23 cellular contexts compared by ENCODE assay signal in genomic region chr3:96294143-96294542, GRCh38.
"Had no signal": no experiment of that assay in that cellular context is flagged by ENCODE, and none has a peak within 500 bp of the region (broad histone marks: within the 10 kb centered on the region; RNA-seq: fewer than 3 reads in every experiment).

No MANE protein-coding gene starts in this region.

- H3K4me1 Mint-ChIP-seq: activated CD4-positive, alpha-beta T cell treated with anti-CD3 and anti-CD28 coated beads for 36 hours; activated naive CD8-positive, alpha-beta T cell treated with anti-CD3 and anti-CD28 coated beads for 36 hours; mesothelial cell of epicardium; T-helper 17 cell had no signal

- DNase-seq: activated CD4-positive, alpha-beta T cell treated with anti-CD3 and anti-CD28 coated beads for 36 hours; activated CD4-positive, alpha-beta T cell treated with anti-CD3 and anti-CD28 coated beads, Interleukin-2, amount 50 U/mL, for 48 hours; activated gamma-delta T cell treated with Interleukin-2 at 50 U/mL for 16 hours; activated naive CD8-positive, alpha-beta T cell treated with anti-CD3 and anti-CD28 coated beads for 36 hours; activated T-cell treated with anti-CD3 and anti-CD28 coated beads for 4 hours; amygdala; dermis blood vessel endothelial cell; effector memory CD4-positive, alpha-beta T cell; esophagus squamous epithelium; kidney; stimulated activated CD4-positive, alpha-beta T cell treated with anti-CD3 and anti-CD28 coated beads, Interleukin-12 subunit alpha, Interleukin-12 subunit beta, amount 100 ng/mL, for 4 hours; stimulated activated CD4-positive, alpha-beta T cell treated with anti-CD3 and anti-CD28 coated beads, Interleukin-1b, Interleukin-23, amount 100 ng/mL, for 48 hours; stimulated activated naive CD8-positive, alpha-beta T cell treated with anti-CD3 and anti-CD28 coated beads, Interleukin-15, Interleukin-2, amounts not matched to agents 100 U/mL and 50 U/mL, for 24 hours; substantia nigra; T-helper 17 cell; tibial artery had no signal

- H3K27ac Mint-ChIP-seq: activated CD4-positive, alpha-beta T cell treated with anti-CD3 and anti-CD28 coated beads for 36 hours; activated naive CD8-positive, alpha-beta T cell treated with anti-CD3 and anti-CD28 coated beads for 36 hours; activated T-helper 1 cell treated with anti-CD3 and anti-CD28 coated beads, Interleukin-12 subunit alpha, Interleukin-12 subunit beta, Interleukin-2, Interleukin-4 antibody, amounts not matched to agents 30 ng/mL and 10 ng/mL and 1 ng/mL, durations not matched to agents 14 hours and 24 hours and 36 hours; mesothelial cell of epicardium; natural killer cell treated with Interleukin-12 subunit alpha and Interleukin-12 subunit beta and Interleukin-15 and Interleukin-18, amount 100 ng/mL, for 72 hours; T-helper 17 cell had no signal

- H3K4me3 Mint-ChIP-seq: activated CD4-positive, alpha-beta T cell treated with anti-CD3 and anti-CD28 coated beads for 36 hours; activated naive CD8-positive, alpha-beta T cell treated with anti-CD3 and anti-CD28 coated beads for 36 hours; activated T-helper 1 cell treated with anti-CD3 and anti-CD28 coated beads, Interleukin-12 subunit alpha, Interleukin-12 subunit beta, Interleukin-2, Interleukin-4 antibody, amounts not matched to agents 30 ng/mL and 10 ng/mL and 1 ng/mL, durations not matched to agents 14 hours and 24 hours and 36 hours; mesothelial cell of epicardium; natural killer cell treated with Interleukin-12 subunit alpha and Interleukin-12 subunit beta and Interleukin-15 and Interleukin-18, amount 100 ng/mL, for 72 hours; T-helper 17 cell had no signal

- ATAC-seq: activated CD4-positive, alpha-beta T cell treated with anti-CD3 and anti-CD28 coated beads for 36 hours; left lobe of liver; natural killer cell treated with Interleukin-12 subunit alpha and Interleukin-12 subunit beta and Interleukin-15 and Interleukin-18, amount 100 ng/mL, for 72 hours; stimulated activated naive CD8-positive, alpha-beta T cell treated with anti-CD3 and anti-CD28 coated beads, Interleukin-15, Interleukin-2, amounts not matched to agents 100 U/mL and 50 U/mL, for 24 hours; T-helper 17 cell had no signal

- H3K27ac ChIP-seq: cardiac muscle cell, esophagus squamous epithelium, tibial artery, VCaP had no signal

- H3K4me1 ChIP-seq: esophagus squamous epithelium, tibial artery had no signal

- H3K9me3 ChIP-seq: tibial artery had no signal

- H3K27me3 ChIP-seq: cardiac muscle cell, esophagus squamous epithelium, tibial artery had no signal

- H3K27me3 Mint-ChIP-seq: activated CD4-positive, alpha-beta T cell treated with anti-CD3 and anti-CD28 coated beads for 36 hours; activated naive CD8-positive, alpha-beta T cell treated with anti-CD3 and anti-CD28 coated beads for 36 hours; natural killer cell treated with Interleukin-12 subunit alpha and Interleukin-12 subunit beta and Interleukin-15 and Interleukin-18, amount 100 ng/mL, for 72 hours; T-helper 17 cell had no signal

- FAIRE-seq: kidney had no signal

- H3K36me3 ChIP-seq: cardiac muscle cell, esophagus squamous epithelium, tibial artery had no signal

- H3K36me3 Mint-ChIP-seq: activated naive CD8-positive, alpha-beta T cell treated with anti-CD3 and anti-CD28 coated beads for 36 hours; mesothelial cell of epicardium had no signal

- H3K4me3 ChIP-seq: cardiac muscle cell, esophagus squamous epithelium, lung, tibial artery had no signal
